ENCODE assay signal across 8 cellular contexts in genomic region chr6:36094786-36095496, GRCh38. TPM values are rescaled to one million over a fixed set of nuclear protein-coding genes. Genes with fewer than 3 reads are reported as not detected.
DNase-seq lines count a peak whose midpoint lies in the region; ATAC-seq and TF ChIP-seq lines count a peak whose summit lies in the region.

No MANE protein-coding gene starts in this region.

- WGBS in adrenal gland, 4 donors: 1 to 3% (median 1%) methylated on average over 8 of the region's 8 CpGs
- WGBS in psoas muscle, 3 donors: 2 to 3% (median 3%) methylated on average over 8 of the region's 8 CpGs

- H3K27ac ChIP-seq in adrenal gland (peak overlapping the region in 1 of 5 donors; percentile 9), psoas muscle (peak overlapping the region; percentile 41)

- peaks cover 0 to 13% of the 10 kb centered on the region in 2 donors for H3K36me3 ChIP-seq in adrenal gland (replicated peaks in 1 of 2)
- H3K36me3 ChIP-seq in psoas muscle (ENCODE audit: insufficient read depth in 1 of 2, low read depth in 1 of 2): peaks cover 7 to 47% of the 10 kb centered on the region in 2 donors

- TF ChIP-seq CTCF in AG10803 (conservative IDR thresholded peaks at IDR 0.05; ENCODE audit: low read length) (peak; percentile 96), adrenal gland (IDR thresholded peaks at IDR 0.05) (peak; percentile 94 to 98 (median 96)), psoas muscle (IDR thresholded peaks at IDR 0.05) (peak; percentile 97)

- H3K27me3 ChIP-seq in adrenal gland (no peaks in the 10 kb centered on the region), psoas muscle (ENCODE audit: insufficient read depth in 3 of 3, low read length in 2 of 3) (no peaks in the 10 kb centered on the region)

- H3K9me3 ChIP-seq in adrenal gland (replicated peaks in 1 of 3): no peaks in the 10 kb centered on the region
- no peaks in the 10 kb centered on the region for H3K9me3 ChIP-seq in psoas muscle

- intact Hi-C loops in adrenal gland (cut with DNase I) (no loop called here), left cardiac atrium (cut with DNase I) (loop anchor here (1.0 to 2.0 kb wide), 2 partner anchors 68 kb away; partner anchors contain the start of gene MAPK14 (in 2 of the 2)), psoas muscle (cut with DNase I) (loop anchor here (1.0 to 10.0 kb wide), 3 partner anchors 68 to 170 kb away; partner anchors contain the start of genes MAPK14 (in 2 of the 2) and SRPK1 (in 1 of the 2))

- DNase-seq in AG10803 (ENCODE audit: low read depth) (peak; percentile 68), NCI-H1092 (lab: John Stamatoyannopoulos, UW) (peak; percentile 27), T-helper 1 cell (peak; percentile 60 to 80 (median 74)), adrenal gland (peak; percentile 67 to 94 (median 82)), left cardiac atrium (peak; percentile 85), psoas muscle (peak; percentile 79 to 90), ureter (ENCODE audit: low spot score) (peak; percentile 74)

- no peak for TF ChIP-seq POLR2A in adrenal gland (IDR thresholded peaks at IDR 0.05)

- peak; percentile 65 for ATAC-seq in GM19463 (IDR thresholded peaks at IDR 0.05; ENCODE audit: unreplicated experiment)
- ATAC-seq in left cardiac atrium: peak; percentile 90 to 91
- ATAC-seq in psoas muscle: peak; percentile 94 to 99 (median 96)

- H3K4me1 ChIP-seq in adrenal gland (replicated peaks in 1 of 2) (peaks cover 0 to 10% of the 10 kb centered on the region in 2 donors), psoas muscle (peaks cover 4% of the 10 kb centered on the region)

- no peak overlapping the region for H3K4me3 ChIP-seq in AG10803 (ENCODE audit: low read length)
- no peak overlapping the region for H3K4me3 ChIP-seq in adrenal gland
- H3K4me3 ChIP-seq in psoas muscle: no peak overlapping the region

RNA-seq across cellular contexts. Expression of gene MAPK13, which starts 35.4 kb away (rescaled TPM):
- total RNA-seq in adrenal gland: 100 to 1,000 TPM in 3 of 8 donors, 10 to 100 TPM in 5; 72.0 to 148 (median 91.2) TPM
- 10 to 100 TPM; 54.8 to 56.7 (median 56.7) TPM for polyA plus RNA-seq in adrenal gland
- 1 to 10 TPM; 1.9 to 4.6 TPM for total RNA-seq in left cardiac atrium
- 1 to 10 TPM in 3 of 4 donors, under 1 TPM in 1; 0.92 to 2.8 (median 1.6) TPM for total RNA-seq in psoas muscle
- 1 to 10 TPM in 1 of 3 donors, under 1 TPM in 2; 0.49 to 4.0 (median 0.52) TPM for polyA plus RNA-seq in psoas muscle
- total RNA-seq in ureter: 70.3 TPM

Comparison
In these comparisons a context has a peak if more than half of its experiments do, and no peak if none do; other contexts are left out.
1. DNase-seq: peak in every context shown above with its lines; median percentile 85 in left cardiac atrium; 84 in psoas muscle; 82 in adrenal gland; 74 in T-helper 1 cell; 74 in ureter; 68 in AG10803; 27 in NCI-H1092.
2. RNA of gene MAPK13, which starts 35.4 kb away (total RNA-seq): 72.0 to 148 TPM in adrenal gland and 70.3 TPM in ureter (single experiment); 1.9 to 4.6 TPM in left cardiac atrium and 0.92 to 2.8 TPM in psoas muscle; every median in the first group is over 10 times any median in the second.
3. intact Hi-C loops: an anchor here in left cardiac atrium (1.0 to 2.0 kb wide) and psoas muscle (1.0 to 10.0 kb wide); none called in adrenal gland.
4. Peak in every context shown above with its lines, with median percentiles within 50 percentile points of each other: CTCF ChIP-seq and ATAC-seq.